Comparison of ENCODE assay signal across 13 cellular contexts in genomic region chr4:52825311-52826090, GRCh38. TPM values are rescaled to one million over a fixed set of nuclear protein-coding genes. Genes with fewer than 3 reads are reported as not detected.
DNase-seq lines count a peak whose midpoint lies in the region; ATAC-seq, FAIRE-seq and TF ChIP-seq lines count a peak whose summit lies in the region.
"Had no signal": no experiment of that assay in that cellular context is flagged by ENCODE, and none has a peak within 500 bp of the region (broad histone marks: within the 10 kb centered on the region; RNA-seq: fewer than 3 reads in every experiment).

No MANE protein-coding gene starts in this region.

- H3K4me3 ChIP-seq in HepG2 (replicated peaks in 1 of 3; ENCODE audit: insufficient read depth in 1 of 3, low read depth in 2 of 3, low read length in 3 of 3) (peak overlapping the region in 2 of 3 experiments; percentile 15 to 58; a peak in 3 of 6 replicates), right lobe of liver (no peak overlapping the region), body of pancreas (no peak overlapping the region), mesenchymal stem cell (ENCODE audit: insufficient read depth in 1 of 2, low read depth in 1 of 2, low read length in 2 of 2) (no peak overlapping the region)
- H3K4me3 ChIP-seq: ascending aorta, MG63 had no signal

- 0% methylated on average over 7 of the region's 7 CpGs for WGBS in HepG2 (ENCODE audit: low lambda C conversion rate)
- WGBS in right lobe of liver (ENCODE audit: insufficient coverage, low coverage, low lambda C conversion rate, missing lambda C conversion rate), result 41% methylated on average over 3 of the region's 7 CpGs
- WGBS in body of pancreas, 2 donors, result 44 to 60% methylated on average over 7 of the region's 7 CpGs
- 35% methylated on average over 6 of the region's 7 CpGs for WGBS in mesenchymal stem cell

- peak overlapping the region; percentile 34 for H2AK5ac ChIP-seq in mesenchymal stem cell (ENCODE audit: low read length, severe bottlenecking)

- H3K4me1 ChIP-seq in HepG2 (ENCODE audit: insufficient read depth, low read length) (peaks cover 19% of the 10 kb centered on the region), right lobe of liver (no peaks in the 10 kb centered on the region), body of pancreas (peaks cover 16% of the 10 kb centered on the region), mesenchymal stem cell (ENCODE audit: control insufficient read depth, insufficient read depth, low read depth, low read length) (peaks cover 19% of the 10 kb centered on the region)
- H3K4me1 ChIP-seq: ascending aorta, BE2C had no signal

- no peaks in the 10 kb centered on the region for H4K20me1 ChIP-seq in HepG2 (ENCODE audit: insufficient read depth, low read length)

- intact Hi-C loops in HepG2 (cut with micrococcal nuclease; ENCODE audit: unreplicated experiment), result no loop called here
- intact Hi-C loops in right lobe of liver (cut with DNase I), result no loop called here
- intact Hi-C loops in body of pancreas (cut with DNase I), result no loop called here

- no peak overlapping the region for H4K8ac ChIP-seq in mesenchymal stem cell (ENCODE audit: low read length)

- H3K27ac ChIP-seq in HepG2 (ENCODE audit: extremely low read length, insufficient read depth, low read length) (no peak overlapping the region), right lobe of liver (no peak overlapping the region), body of pancreas (peak overlapping the region; percentile 28 to 76 (median 57)), mesenchymal stem cell (ENCODE audit: low read length, poor library complexity, severe bottlenecking) (peak overlapping the region; percentile 82)
- H3K27ac ChIP-seq: ascending aorta had no signal

- H3K23ac ChIP-seq in mesenchymal stem cell (ENCODE audit: low read length in 2 of 2), result no peak overlapping the region

- H3K27me3 ChIP-seq in HepG2 (ENCODE audit: control insufficient read depth in 1 of 2, insufficient read depth in 2 of 2, low read length in 2 of 2), result no peaks in the 10 kb centered on the region
- no peaks in the 10 kb centered on the region for H3K27me3 ChIP-seq in right lobe of liver
- H3K27me3 ChIP-seq in body of pancreas, result no peaks in the 10 kb centered on the region
- peaks cover 0 to 3% of the 10 kb centered on the region in 2 experiments for H3K27me3 ChIP-seq in mesenchymal stem cell (ENCODE audit: control insufficient read depth in 1 of 2, insufficient read depth in 1 of 2, low read length in 2 of 2)
- H3K27me3 ChIP-seq: ascending aorta, BE2C had no signal

- POLR2A ChIA-PET in HepG2 (lab: Yijun Ruan, JAX), result no interaction called here

- no peak for TF ChIP-seq RAD21 in HepG2 (CRISPR knock-in tag; IDR thresholded peaks at IDR 0.05)

- CTCF ChIA-PET in HepG2 (lab: Yijun Ruan, JAX; ENCODE audit: low intra/inter-chr PET ratio, low total read pairs), result no interaction called here

- H2BK120ac ChIP-seq in mesenchymal stem cell (ENCODE audit: low read depth, low read length), result no peak overlapping the region

- H4K91ac ChIP-seq in mesenchymal stem cell (ENCODE audit: low read length), result peak overlapping the region; percentile 24

- H3K9ac ChIP-seq in HepG2 (ENCODE audit: insufficient read depth, low read depth, low read length) (no peak overlapping the region), mesenchymal stem cell (ENCODE audit: low read length) (no peak overlapping the region)

- TF ChIP-seq POLR2A in HepG2 (IDR thresholded peaks at IDR 0.05; ENCODE audit: insufficient read depth in 1 of 2, low read depth in 2 of 2, low read length in 2 of 2), result no peak
- no peak for TF ChIP-seq POLR2A in right lobe of liver (IDR thresholded peaks at IDR 0.05)
- TF ChIP-seq POLR2A in body of pancreas (IDR thresholded peaks at IDR 0.05), result no peak

- in situ Hi-C loops in HepG2 (cut with HindIII; ENCODE audit: extremely low pct_ligation_motif_present, low pct_unique_long_range_greater_than_20kb), result no loop called here

- peak overlapping the region; percentile 29 to 40 for H3K18ac ChIP-seq in mesenchymal stem cell (ENCODE audit: low read depth in 1 of 2, low read length in 2 of 2)

- H2AFZ ChIP-seq in HepG2 (ENCODE audit: low read length), result no peak overlapping the region
- H2AFZ ChIP-seq in mesenchymal stem cell (ENCODE audit: low read depth, low read length), result no peak overlapping the region

- no peaks in the 10 kb centered on the region for H3K79me2 ChIP-seq in HepG2 (ENCODE audit: insufficient read depth, low read length)

- peak overlapping the region in 1 of 2 experiments; percentile 19 for H3K14ac ChIP-seq in mesenchymal stem cell (ENCODE audit: low read length in 2 of 2)

- TF ChIP-seq EP300 in HepG2 (IDR thresholded peaks at IDR 0.05; ENCODE audit: low read depth in 2 of 2, low read length in 2 of 2) (no peak), HepG2 (CRISPR knock-in tag; IDR thresholded peaks at IDR 0.05; ENCODE audit: borderline replicate concordance) (no peak)

- BruUV-seq in HepG2 (replicated peaks; lab: Mats Ljungman, UMichigan), result no TSS peak

- peak overlapping the region in 1 of 2 experiments; percentile 30 for H3K4ac ChIP-seq in mesenchymal stem cell (ENCODE audit: low read depth in 1 of 2, low read length in 2 of 2)

- FAIRE-seq in HepG2 (lab: Jason Lieb, UNC) (no peak), urothelium cell line (lab: Jason Lieb, UNC) (peak; percentile 93)

- no peaks in the 10 kb centered on the region for H3K9me3 ChIP-seq in HepG2 (ENCODE audit: low read length)
- H3K9me3 ChIP-seq in right lobe of liver, result no peaks in the 10 kb centered on the region
- H3K9me3 ChIP-seq in body of pancreas, result no peaks in the 10 kb centered on the region
- H3K9me3 ChIP-seq in mesenchymal stem cell (ENCODE audit: control insufficient read depth, low read length), result no peaks in the 10 kb centered on the region
- H3K9me3 ChIP-seq: ascending aorta, BE2C, MG63 had no signal

- TF ChIP-seq CTCF in HepG2 (CRISPR knock-in tag; IDR thresholded peaks at IDR 0.05), result no peak
- no peak for TF ChIP-seq CTCF in right lobe of liver (IDR thresholded peaks at IDR 0.05)
- TF ChIP-seq CTCF in body of pancreas (IDR thresholded peaks at IDR 0.05), result no peak

- peak overlapping the region; percentile 3 for H2BK5ac ChIP-seq in mesenchymal stem cell (ENCODE audit: low read depth, low read length, poor library complexity, severe bottlenecking)

- H3K4me2 ChIP-seq in HepG2 (ENCODE audit: low read depth, low read length), result peak overlapping the region; percentile 89
- H3K4me2 ChIP-seq in mesenchymal stem cell (ENCODE audit: low read length, poor library complexity, severe bottlenecking), result no peak overlapping the region

- peak; percentile 54 for DNase-seq in HepG2 (ENCODE audit: low spot score)
- no peak for DNase-seq in right lobe of liver
- DNase-seq in body of pancreas, result no peak
- peak; percentile 56 for DNase-seq in mesenchymal stem cell
- no peak for DNase-seq in urothelium cell line (ENCODE audit: low spot score)
- no peak for DNase-seq in NK-92 (lab: John Stamatoyannopoulos, UW; ENCODE audit: unreplicated experiment)
- DNase-seq in AG08396 (ENCODE audit: low spot score), result no peak
- no peak for DNase-seq in stimulated activated CD4-positive, alpha-beta T cell treated with anti-CD3 and anti-CD28 coated beads, Interleukin-4, amount 100 ng/mL, for 1 hour
- DNase-seq: BE2C; MG63; NCI-H2171 treated with DMSO at 0.1 percent for 48 hours; stimulated activated CD4-positive, alpha-beta T cell treated with anti-CD3 and anti-CD28 coated beads, Interleukin-12 subunit alpha, Interleukin-12 subunit beta, amount 100 ng/mL, for 4 hours had no signal

- H3K79me1 ChIP-seq in mesenchymal stem cell (replicated peaks; ENCODE audit: low read length, poor library complexity, severe bottlenecking), result no peaks in the 10 kb centered on the region

- H3K36me3 ChIP-seq in HepG2 (replicated peaks in 1 of 2; ENCODE audit: control insufficient read depth in 1 of 2, insufficient read depth in 2 of 2, low read length in 2 of 2) (no peaks in the 10 kb centered on the region), right lobe of liver (no peaks in the 10 kb centered on the region), body of pancreas (replicated peaks in 1 of 2; ENCODE audit: insufficient read depth in 1 of 2, low read depth in 2 of 2) (no peaks in the 10 kb centered on the region), mesenchymal stem cell (ENCODE audit: control insufficient read depth in 1 of 2, insufficient read depth in 2 of 2, low read depth in 1 of 2, low read length in 2 of 2) (no peaks in the 10 kb centered on the region)
- H3K36me3 ChIP-seq: ascending aorta, BE2C, MG63 had no signal

- ATAC-seq in HepG2 (peak; percentile 71), right lobe of liver (no peak), body of pancreas (no peak)

- no peak overlapping the region for H2BK15ac ChIP-seq in mesenchymal stem cell (ENCODE audit: low read depth, poor library complexity, severe bottlenecking)

- peak overlapping the region in 1 of 2 experiments; percentile 42 for H2BK12ac ChIP-seq in mesenchymal stem cell (ENCODE audit: low read length in 2 of 2)

TF ChIP-seq in HepG2, 621 proteins besides CTCF, POLR2A, EP300 and RAD21 (continues in another document):
- TF ChIP-seq ZNF343 (CRISPR knock-in tag; IDR thresholded peaks at IDR 0.05), result no peak

RNA-seq across cellular contexts. Expression of gene RASL11B, which starts 36.6 kb away (rescaled TPM):
- 0.07 TPM in 1 of 2 replicates, not detected in the other for total RNA-seq in HepG2 (2016; rRNA removed; fragmentation: Illumina TruSeq; extraction: Trizol)
- not detected in 2 replicates for total RNA-seq in HepG2 (2016; cell fraction: cytosol; rRNA removed; fragmentation: Illumina TruSeq; extraction: Trizol; ENCODE audit: low read depth)
- not detected in 2 replicates for total RNA-seq in HepG2 (2016; cell fraction: insoluble cytoplasmic fraction; rRNA removed; fragmentation: Illumina TruSeq; extraction: Trizol)
- total RNA-seq in HepG2 (2016; cell fraction: membrane; rRNA removed; fragmentation: Illumina TruSeq; extraction: Trizol), result not detected in 2 replicates
- total RNA-seq in HepG2 (2016; cell fraction: nucleus; rRNA removed; fragmentation: Illumina TruSeq; extraction: Trizol), result not detected in 2 replicates
- polyA plus RNA-seq in HepG2 (2011; rRNA removed), result 0.12 and 0.20 TPM in 2 replicates
- polyA plus RNA-seq in HepG2 (2011; cell fraction: cytosol; rRNA removed), result 0.03 and 0.08 TPM in 2 replicates
- 0.07 TPM in 1 of 2 replicates, not detected in the other for polyA plus RNA-seq in HepG2 (2011; cell fraction: nucleus; rRNA removed)
- polyA plus RNA-seq in HepG2 (2012), result not detected in 2 replicates
- polyA plus RNA-seq in HepG2 (2016; cell fraction: cytosol; fragmentation: Illumina TruSeq; extraction: Trizol; ENCODE audit: low read depth), result not detected in 2 replicates
- 0.19 TPM in 1 of 2 replicates, not detected in the other for polyA plus RNA-seq in HepG2 (2016; cell fraction: insoluble cytoplasmic fraction; fragmentation: Illumina TruSeq; extraction: Trizol; ENCODE audit: low read depth)
- polyA plus RNA-seq in HepG2 (2016; cell fraction: membrane; fragmentation: Illumina TruSeq; extraction: Trizol; ENCODE audit: low read depth), result not detected in 2 replicates
- polyA plus RNA-seq in HepG2 (2016; cell fraction: nucleus; fragmentation: Illumina TruSeq; extraction: Trizol; ENCODE audit: insufficient read depth, low read depth), result not detected in 2 replicates
- polyA minus RNA-seq in HepG2 (2011; rRNA and poly(A)+ RNA removed; ENCODE audit: low replicate concordance), result not detected in 2 replicates
- polyA minus RNA-seq in HepG2 (2011; cell fraction: cytosol; rRNA and poly(A)+ RNA removed), result not detected in 2 replicates
- polyA minus RNA-seq in HepG2 (2011; cell fraction: nucleus; rRNA and poly(A)+ RNA removed), result not detected in 2 replicates
- 1 to 10 TPM in 1 of 6 experiments, under 1 TPM in 5; 0.26 to 1.3 (median 0.37) TPM for total RNA-seq in right lobe of liver
- total RNA-seq in body of pancreas, result 1 to 10 TPM; 1.3 to 1.8 TPM
- polyA plus RNA-seq in mesenchymal stem cell (2013, experiment 1 of 2), result 0.15 TPM
- polyA plus RNA-seq in mesenchymal stem cell (2013, experiment 2 of 2), result 0.36 TPM
- total RNA-seq: ascending aorta had no signal

Comparison
In these comparisons a context has a peak if more than half of its experiments do, and no peak if none do; other contexts are left out.
1. DNase-seq: peak in HepG2 (single experiment) and mesenchymal stem cell (single experiment); none in right lobe of liver (0 of 3), body of pancreas (0 of 4), urothelium cell line (single experiment), NK-92 (single experiment), AG08396 (single experiment) and stimulated activated CD4-positive, alpha-beta T cell treated with anti-CD3 and anti-CD28 coated beads, Interleukin-4, amount 100 ng/mL, for 1 hour (single experiment).
2. H3K4me3 ChIP-seq: peak in HepG2 (2 of 3); none in right lobe of liver (0 of 3), body of pancreas (0 of 2) and mesenchymal stem cell (0 of 2).
3. H3K27ac ChIP-seq: peak in body of pancreas (4 of 4) and mesenchymal stem cell (single experiment); none in HepG2 (single experiment) and right lobe of liver (0 of 3).